In genomic region chr6:128186724-128187123, GRCh38 we compare ENCODE assay signal across 23 cellular contexts.
"Had no signal": no experiment of that assay in that cellular context is flagged by ENCODE, and none has a peak within 500 bp of the region (broad histone marks: within the 10 kb centered on the region; RNA-seq: fewer than 3 reads in every experiment).

No MANE protein-coding gene starts in this region.

- H3K27ac ChIP-seq: dorsolateral prefrontal cortex, gastrocnemius medialis, left ventricle myocardium inferior, psoas muscle, upper lobe of right lung had no signal

- H3K9me3 Mint-ChIP-seq: activated CD4-positive, alpha-beta T cell treated with anti-CD3 and anti-CD28 coated beads, Interleukin-2, amount 10 ng/mL, durations not matched to agents 24 days and 14 days; activated naive CD4-positive, alpha-beta T cell treated with anti-CD3 and anti-CD28 coated beads, Interleukin-2, amount 10 ng/mL, durations not matched to agents 7 days and 5 days; activated naive CD8-positive, alpha-beta T cell treated with anti-CD3 and anti-CD28 coated beads, Interleukin-2, amount 50 U/mL, for 24 hours; naive B cell had no signal

- H3K9me3 ChIP-seq: gastrocnemius medialis, left ventricle myocardium inferior, mucosa of descending colon, psoas muscle, upper lobe of right lung had no signal

- H3K4me1 ChIP-seq: gastrocnemius medialis, left ventricle myocardium inferior, psoas muscle, upper lobe of right lung had no signal

- H3K27me3 Mint-ChIP-seq: activated CD4-positive, alpha-beta T cell treated with anti-CD3 and anti-CD28 coated beads, Interleukin-2, amount 10 ng/mL, durations not matched to agents 24 days and 14 days; activated naive CD4-positive, alpha-beta T cell treated with anti-CD3 and anti-CD28 coated beads, Interleukin-2, amount 10 ng/mL, durations not matched to agents 7 days and 5 days; activated naive CD8-positive, alpha-beta T cell treated with anti-CD3 and anti-CD28 coated beads, Interleukin-2, amount 50 U/mL, for 24 hours; naive B cell had no signal

- H3K4me2 ChIP-seq: smooth muscle cell had no signal

- ATAC-seq: activated CD8-positive, alpha-beta T cell treated with anti-CD3 and anti-CD28 coated beads, Interleukin-2, amount 10 ng/mL, durations not matched to agents 7 days and 5 days; activated naive CD8-positive, alpha-beta T cell treated with anti-CD3 and anti-CD28 coated beads, Interleukin-2, amount 50 U/mL, for 24 hours; gastrocnemius medialis; mucosa of descending colon; psoas muscle; right cardiac atrium; upper lobe of right lung had no signal

- H3K4me3 Mint-ChIP-seq: activated CD4-positive, alpha-beta T cell treated with anti-CD3 and anti-CD28 coated beads, Interleukin-2, amount 10 ng/mL, durations not matched to agents 24 days and 14 days; activated CD8-positive, alpha-beta T cell treated with anti-CD3 and anti-CD28 coated beads, Interleukin-2, amount 10 ng/mL, durations not matched to agents 7 days and 5 days; activated naive CD4-positive, alpha-beta T cell treated with anti-CD3 and anti-CD28 coated beads, Interleukin-2, amount 10 ng/mL, durations not matched to agents 7 days and 5 days; activated naive CD8-positive, alpha-beta T cell treated with anti-CD3 and anti-CD28 coated beads, Interleukin-2, amount 50 U/mL, for 24 hours; naive B cell; neural crest cell had no signal

- H3K36me3 Mint-ChIP-seq: activated naive CD4-positive, alpha-beta T cell treated with anti-CD3 and anti-CD28 coated beads, Interleukin-2, amount 10 ng/mL, durations not matched to agents 7 days and 5 days had no signal

- H3K4me1 Mint-ChIP-seq: activated CD4-positive, alpha-beta T cell treated with anti-CD3 and anti-CD28 coated beads, Interleukin-2, amount 10 ng/mL, durations not matched to agents 24 days and 14 days; activated naive CD4-positive, alpha-beta T cell treated with anti-CD3 and anti-CD28 coated beads, Interleukin-2, amount 10 ng/mL, durations not matched to agents 7 days and 5 days; activated naive CD8-positive, alpha-beta T cell treated with anti-CD3 and anti-CD28 coated beads, Interleukin-2, amount 50 U/mL, for 24 hours; neural crest cell had no signal

- H3K27me3 ChIP-seq: dorsolateral prefrontal cortex, gastrocnemius medialis, upper lobe of right lung had no signal

- H3K4me3 ChIP-seq: dorsolateral prefrontal cortex, gastrocnemius medialis, left ventricle myocardium inferior, mucosa of descending colon, psoas muscle, smooth muscle cell, upper lobe of right lung had no signal

- H3K27ac Mint-ChIP-seq: activated CD4-positive, alpha-beta T cell treated with anti-CD3 and anti-CD28 coated beads, Interleukin-2, amount 10 ng/mL, durations not matched to agents 24 days and 14 days; activated CD8-positive, alpha-beta T cell treated with anti-CD3 and anti-CD28 coated beads, Interleukin-2, amount 10 ng/mL, durations not matched to agents 7 days and 5 days; activated naive CD4-positive, alpha-beta T cell treated with anti-CD3 and anti-CD28 coated beads, Interleukin-2, amount 10 ng/mL, durations not matched to agents 7 days and 5 days; activated naive CD8-positive, alpha-beta T cell treated with anti-CD3 and anti-CD28 coated beads, Interleukin-2, amount 50 U/mL, for 24 hours; naive B cell had no signal

- DNase-seq: activated CD4-positive, alpha-beta T cell treated with anti-CD3 and anti-CD28 coated beads, Interleukin-2, amount 10 ng/mL, durations not matched to agents 24 days and 14 days; activated CD8-positive, alpha-beta memory T cell treated with anti-CD3 and anti-CD28 coated beads, Interleukin-2, amount 50 U/mL, for 4 hours; activated CD8-positive, alpha-beta T cell treated with anti-CD3 and anti-CD28 coated beads, Interleukin-2, amount 10 ng/mL, durations not matched to agents 7 days and 5 days; activated effector memory CD4-positive, alpha-beta T cell treated with Interleukin-2 at 50 U/mL for 16 hours; activated naive CD4-positive, alpha-beta T cell treated with anti-CD3 and anti-CD28 coated beads, Interleukin-2, amount 10 ng/mL, durations not matched to agents 7 days and 5 days; activated naive CD8-positive, alpha-beta T cell treated with anti-CD3 and anti-CD28 coated beads, Interleukin-2, amount 50 U/mL, for 24 hours; activated T-cell treated with anti-CD3 and anti-CD28 coated beads, Interleukin-2, amount 50 U/mL, for 48 hours; aorta; dorsolateral prefrontal cortex; gastrocnemius medialis; head of caudate nucleus; kidney glomerular epithelial cell; left ventricle myocardium inferior; mammary epithelial cell; mucosa of descending colon; naive B cell; psoas muscle; right cardiac atrium; stimulated activated CD4-positive, alpha-beta T cell treated with anti-CD3 and anti-CD28 coated beads, Interleukin-4, amount 100 ng/mL, for 1 hour; T1000; upper lobe of right lung had no signal

- H3K36me3 ChIP-seq: gastrocnemius medialis, upper lobe of right lung had no signal
